In genomic region chr2:55947759-55948158, GRCh38 we compare ENCODE assay signal across 2 cellular contexts.
TF ChIP-seq lines count a peak whose summit lies in the region.

No MANE protein-coding gene starts in this region.

TF ChIP-seq in HepG2, 621 proteins besides CTCF, POLR2A, EP300 and RAD21:
- TF ChIP-seq U2AF2 (IDR thresholded peaks at IDR 0.05; ENCODE audit: low read depth, low read length) (no peak), ZKSCAN1 (IDR thresholded peaks at IDR 0.05; ENCODE audit: low read length) (peak; percentile 39; the same call in 1 of the 2 replicates)

TF ChIP-seq in K562, 482 proteins besides CTCF, POLR2A, EP300 and RAD21:
- TF ChIP-seq E4F1 (CRISPR knock-in tag; IDR thresholded peaks at IDR 0.05; ENCODE audit: borderline replicate concordance) (no peak), NELFE (IDR thresholded peaks at IDR 0.05; ENCODE audit: insufficient read depth, insufficient read length) (no peak), ZNF318 (IDR thresholded peaks at IDR 0.05; ENCODE audit: borderline replicate concordance in 1 of 2, low read depth in 1 of 2) (no peak), SIX5 (IDR thresholded peaks at IDR 0.05; ENCODE audit: borderline replicate concordance in 1 of 2, insufficient read depth in 1 of 2, low read depth in 1 of 2, low read length in 2 of 2) (no peak), RBM17 (IDR thresholded peaks at IDR 0.05; ENCODE audit: borderline replicate concordance, low read depth, low read length) (no peak), ZFP30 (CRISPR knock-in tag; IDR thresholded peaks at IDR 0.05; ENCODE audit: borderline replicate concordance) (no peak), ZNF282 (CRISPR knock-in tag; IDR thresholded peaks at IDR 0.05) (no peak), FOXK1 (CRISPR knock-in tag; IDR thresholded peaks at IDR 0.05; ENCODE audit: borderline replicate concordance) (no peak)
